ENCODE assay signal across 8 cellular contexts in the genomic region with DNA sequence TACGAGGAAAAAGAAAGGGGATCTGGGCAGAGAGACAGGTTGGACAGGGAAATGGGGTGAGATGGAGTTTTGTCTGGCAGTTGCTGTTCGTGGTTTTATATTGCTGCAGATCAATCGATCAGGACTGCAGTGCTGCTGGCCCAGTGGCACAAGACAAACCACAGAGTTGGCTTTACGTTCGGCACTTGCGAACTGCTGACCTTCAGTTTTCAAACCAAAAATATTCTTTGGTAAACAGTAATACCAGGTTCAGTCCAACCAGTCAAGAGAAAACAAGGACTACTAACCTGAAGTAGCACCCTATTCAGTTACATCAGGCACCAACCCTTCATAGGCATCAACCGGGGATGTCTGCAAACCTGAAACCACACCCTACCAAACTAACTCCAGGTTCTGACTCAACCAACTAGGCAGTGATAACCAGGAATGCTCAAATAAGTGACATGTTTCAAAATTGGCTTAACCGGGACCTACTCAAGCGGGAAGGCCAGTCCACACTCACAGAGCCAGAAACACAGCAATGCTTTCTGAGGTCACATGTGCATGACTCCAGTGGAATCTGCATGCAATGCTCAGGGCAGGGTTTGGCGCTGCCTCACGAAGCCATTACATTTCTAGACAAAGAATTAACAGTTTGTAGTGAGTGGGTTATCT.
DNase-seq lines count a peak whose midpoint lies in the region; ATAC-seq and TF ChIP-seq lines count a peak whose summit lies in the region.

No MANE protein-coding gene starts in this region.

- no peaks in the 10 kb centered on the region for H3K36me3 ChIP-seq in adipocyte (ENCODE audit: control insufficient read depth, insufficient read depth, low read length, severe bottlenecking)
- H3K36me3 ChIP-seq in left ventricle myocardium inferior = no peaks in the 10 kb centered on the region
- peaks cover 0 to 2% (median 0%) of the 10 kb centered on the region in 3 donors for H3K36me3 ChIP-seq in skeletal muscle tissue (ENCODE audit: control insufficient read depth in 3 of 3, insufficient read depth in 3 of 3, low read length in 3 of 3)

- H3K27ac ChIP-seq in left ventricle myocardium inferior (replicated peaks) = peak overlapping the region; percentile 89
- H3K27ac ChIP-seq in skeletal muscle tissue (ENCODE audit: low read depth, low read length) = peak overlapping the region; percentile 96

- H3K27me3 ChIP-seq in adipocyte (replicated peaks; ENCODE audit: control insufficient read depth, insufficient read depth, low read length) = no peaks in the 10 kb centered on the region
- no peaks in the 10 kb centered on the region for H3K27me3 ChIP-seq in left ventricle myocardium inferior (ENCODE audit: low read depth)
- no peaks in the 10 kb centered on the region for H3K27me3 ChIP-seq in skeletal muscle tissue (ENCODE audit: control insufficient read depth in 3 of 3, insufficient read depth in 3 of 3, low read length in 3 of 3)

- no peak for ATAC-seq in HG03045 (IDR thresholded peaks at IDR 0.05; ENCODE audit: unreplicated experiment)
- no peak for ATAC-seq in HG02588 (IDR thresholded peaks at IDR 0.05; ENCODE audit: unreplicated experiment)

- H3K9me3 ChIP-seq in adipocyte (ENCODE audit: control insufficient read depth, low read length) (no peaks in the 10 kb centered on the region), left ventricle myocardium inferior (replicated peaks) (no peaks in the 10 kb centered on the region), skeletal muscle tissue (ENCODE audit: control insufficient read depth in 3 of 3, low read length in 3 of 3) (no peaks in the 10 kb centered on the region)

- H3K9ac ChIP-seq in adipocyte (ENCODE audit: low read length) = peak overlapping the region; percentile 85
- H3K9ac ChIP-seq in skeletal muscle tissue (ENCODE audit: low read depth in 1 of 3, low read length in 3 of 3) = peak overlapping the region; percentile 17 to 82 (median 75)

- H3K4me1 ChIP-seq in adipocyte (ENCODE audit: control insufficient read depth, insufficient read depth, low read length) (peaks cover 52% of the 10 kb centered on the region), left ventricle myocardium inferior (peaks cover 73% of the 10 kb centered on the region), skeletal muscle tissue (ENCODE audit: control insufficient read depth in 3 of 3, insufficient read depth in 3 of 3, low read length in 3 of 3) (peaks cover 54 to 58% (median 56%) of the 10 kb centered on the region in 3 donors)

- DNase-seq in GM04504 (ENCODE audit: low read depth) (peak; percentile 73), adipocyte (ENCODE audit: low read depth) (peak; percentile 80), left ventricle myocardium inferior (peak; percentile 35), NCI-H1105 treated with DMSO at 0.1 percent for 48 hours (lab: John Stamatoyannopoulos, UW) (no peak), NCI-H1417 treated with DMSO at 0.1 percent for 48 hours (lab: John Stamatoyannopoulos, UW) (no peak)

- H3K4me3 ChIP-seq in adipocyte (ENCODE audit: low read length) = peak overlapping the region; percentile 69
- no peak overlapping the region for H3K4me3 ChIP-seq in left ventricle myocardium inferior
- H3K4me3 ChIP-seq in skeletal muscle tissue (ENCODE audit: low read length in 3 of 3) = peak overlapping the region in 1 of 3 donors; percentile 16

- no peak for TF ChIP-seq CTCF in left ventricle myocardium inferior (IDR thresholded peaks at IDR 0.05; ENCODE audit: borderline replicate concordance)

- intact Hi-C loops in left ventricle myocardium inferior (cut with micrococcal nuclease) = no loop called here

Comparison
In these comparisons a context has a peak if more than half of its experiments do, and no peak if none do; other contexts are left out.
1. DNase-seq: peak in GM04504 (single experiment), adipocyte (single experiment) and left ventricle myocardium inferior (single experiment); none in NCI-H1105 treated with DMSO at 0.1 percent for 48 hours (single experiment) and NCI-H1417 treated with DMSO at 0.1 percent for 48 hours (single experiment).